22 cellular contexts compared by ENCODE assay signal in genomic region chr13:43298799-43299198, GRCh38.
DNase-seq lines count a peak whose midpoint lies in the region; ATAC-seq and TF ChIP-seq lines count a peak whose summit lies in the region.
"Had no signal": no experiment of that assay in that cellular context is flagged by ENCODE, and none has a peak within 500 bp of the region (broad histone marks: within the 10 kb centered on the region; RNA-seq: fewer than 3 reads in every experiment).

No MANE protein-coding gene starts in this region.

- ATAC-seq in HG03520 (IDR thresholded peaks at IDR 0.05; ENCODE audit: unreplicated experiment): no peak
- ATAC-seq: body of pancreas had no signal

- TF ChIP-seq CTCF in HEK293 (tag by site-specific recombination; IDR thresholded peaks at IDR 0.05) (no peak), RWPE1 (conservative IDR thresholded peaks at IDR 0.05; ENCODE audit: low read depth) (no peak), prostate gland (IDR thresholded peaks at IDR 0.05) (no peak), HFFc6 (IDR thresholded peaks at IDR 0.05) (no peak), ascending aorta (IDR thresholded peaks at IDR 0.05) (no peak)

- H3K27ac Mint-ChIP-seq in HFFc6: no peak overlapping the region
- H3K27ac Mint-ChIP-seq: B cell had no signal

- WGBS in prostate gland: 35% methylated on average over 2 of the region's 2 CpGs

- H3K4me1 ChIP-seq in HEK293 (ENCODE audit: control insufficient read depth, insufficient read depth, low read length) (peaks cover 6% of the 10 kb centered on the region; the same call in 1 of the 2 replicates), prostate gland (replicated peaks) (peaks cover 14% of the 10 kb centered on the region), ascending aorta (peaks cover 0 to 3% of the 10 kb centered on the region in 2 donors)
- H3K4me1 ChIP-seq: Caco-2, colonic mucosa had no signal

- H3K4me1 Mint-ChIP-seq in HFFc6 (ENCODE audit: low read depth): peaks cover 30% of the 10 kb centered on the region
- H3K4me1 Mint-ChIP-seq: B cell had no signal

- CTCF ChIA-PET in HEK293 (lab: Yijun Ruan, JAX) (no interaction called here), RWPE1 (lab: Yijun Ruan, JAX) (no interaction called here)

- H3K9me3 ChIP-seq in HEK293 (ENCODE audit: control insufficient read depth, insufficient read depth, low read depth, low read length) (no peaks in the 10 kb centered on the region), prostate gland (no peaks in the 10 kb centered on the region), ascending aorta (no peaks in the 10 kb centered on the region)
- H3K9me3 ChIP-seq: body of pancreas, Caco-2, colonic mucosa, thoracic aorta had no signal

- H3K36me3 Mint-ChIP-seq in HFFc6 (ENCODE audit: low read depth): no peaks in the 10 kb centered on the region

- DNase-seq in NCI-H146 (lab: John Stamatoyannopoulos, UW): peak; percentile 52
- no peak for DNase-seq in NCI-H146 treated with DMSO at 0.1 percent for 48 hours (lab: John Stamatoyannopoulos, UW; ENCODE audit: unreplicated experiment)
- peak; percentile 4 for DNase-seq in RWPE1 (ENCODE audit: low spot score)
- peak; percentile 29 for DNase-seq in prostate gland (ENCODE audit: low spot score)
- DNase-seq in HFFc6: no peak
- DNase-seq in ascending aorta (ENCODE audit: low spot score in 2 of 2): no peak
- DNase-seq: activated CD4-positive, alpha-beta T cell treated with anti-CD3 and anti-CD28 coated beads, Interleukin-2, amount 50 U/mL, for 4 hours; activated CD8-positive, alpha-beta memory T cell treated with anti-CD3 and anti-CD28 coated beads, Interleukin-2, amount 50 U/mL, for 4 hours; body of pancreas; Caco-2; colonic mucosa; mesenchymal stem cell; NCI-H1092 treated with DMSO at 0.1 percent for 48 hours; NCI-H2227 treated with DMSO at 0.1 percent for 48 hours; nucleus accumbens; RPMI8226; stimulated activated CD4-positive, alpha-beta T cell treated with anti-CD3 and anti-CD28 coated beads, Interleukin-4, amount 100 ng/mL, for 1 hour; stimulated activated naive CD4-positive, alpha-beta T cell treated with Interleukin-2 at 50 U/mL for 16 hours had no signal

- POLR2A ChIA-PET in HEK293 (lab: Yijun Ruan, JAX) (interaction anchor here (0.7 kb wide), 1 partner anchor 39 kb away, joined by 3 read pairs; no protein-coding TSS in a partner anchor), RWPE1 (lab: Yijun Ruan, JAX; ENCODE audit: low non-redundant PET) (no interaction called here)

- no peak overlapping the region for H3K4me3 ChIP-seq in HEK293 (ENCODE audit: low read depth, low read length)
- H3K4me3 ChIP-seq in prostate gland: no peak overlapping the region
- H3K4me3 ChIP-seq in ascending aorta: no peak overlapping the region
- H3K4me3 ChIP-seq: body of pancreas, colonic mucosa, thoracic aorta had no signal

- H3K36me3 ChIP-seq in HEK293 (ENCODE audit: control insufficient read depth in 2 of 2, insufficient read depth in 1 of 2, low read length in 2 of 2): no peaks in the 10 kb centered on the region
- no peaks in the 10 kb centered on the region for H3K36me3 ChIP-seq in prostate gland
- no peaks in the 10 kb centered on the region for H3K36me3 ChIP-seq in ascending aorta
- H3K36me3 ChIP-seq: colonic mucosa, thoracic aorta had no signal

- TF ChIP-seq POLR2A in prostate gland (IDR thresholded peaks at IDR 0.05): no peak

- H3K27me3 ChIP-seq in prostate gland (replicated peaks; ENCODE audit: insufficient read depth): no peaks in the 10 kb centered on the region
- no peaks in the 10 kb centered on the region for H3K27me3 ChIP-seq in ascending aorta
- H3K27me3 ChIP-seq: body of pancreas, colonic mucosa had no signal

- no peaks in the 10 kb centered on the region for H3K9me3 Mint-ChIP-seq in HFFc6

- H3K27me3 Mint-ChIP-seq in HFFc6 (ENCODE audit: insufficient read depth): peaks cover under 1% of the 10 kb centered on the region

- H3K4me3 Mint-ChIP-seq in HFFc6: no peak overlapping the region
- H3K4me3 Mint-ChIP-seq: B cell had no signal

- no peak overlapping the region for H3K27ac ChIP-seq in HEK293 (ENCODE audit: extremely low read depth, low read depth, low read length)
- H3K27ac ChIP-seq in RWPE1: no peak overlapping the region
- H3K27ac ChIP-seq in prostate gland: peak overlapping the region in 1 of 2 donors; percentile 28
- H3K27ac ChIP-seq in ascending aorta: no peak overlapping the region
- H3K27ac ChIP-seq: body of pancreas, colonic mucosa, thoracic aorta had no signal

- intact Hi-C loops in prostate gland (cut with DNase I) (no loop called here), ascending aorta (cut with DNase I) (no loop called here)

TF ChIP-seq in HEK293, 187 proteins besides CTCF, POLR2A, EP300 and RAD21:
- no peak for TF ChIP-seq ZXDB (tag by site-specific recombination; IDR thresholded peaks at IDR 0.05)
- TF ChIP-seq ZNF76 (tag by site-specific recombination; IDR thresholded peaks at IDR 0.05; ENCODE audit: borderline replicate concordance, low read depth): no peak
- peak; percentile 76 for TF ChIP-seq ZBTB44 (tag by site-specific recombination; IDR thresholded peaks at IDR 0.05)
- peak; percentile 16; the same call in 1 of the 2 replicates for TF ChIP-seq PRDM6 (tag by site-specific recombination; IDR thresholded peaks at IDR 0.05)
- 0 out of 2 replicates have a peak, but pooled peaks have one; percentile 33 for TF ChIP-seq ZNF18 (tag by site-specific recombination; IDR thresholded peaks at IDR 0.05)
- TF ChIP-seq ZNF354C (tag by site-specific recombination; IDR thresholded peaks at IDR 0.05; ENCODE audit: borderline replicate concordance, low read depth): no peak
- TF ChIP-seq OSR2 (tag by site-specific recombination; IDR thresholded peaks at IDR 0.05): peak; percentile 62
- TF ChIP-seq ZIC2 (tag by site-specific recombination; IDR thresholded peaks at IDR 0.05): peak; percentile 30; the same call in 1 of the 2 replicates
- TF ChIP-seq ZNF660 (tag by site-specific recombination; IDR thresholded peaks at IDR 0.05): no peak
- TF ChIP-seq HIC1 (tag by site-specific recombination; IDR thresholded peaks at IDR 0.05): no peak
- TF ChIP-seq SCRT2 (tag by site-specific recombination; IDR thresholded peaks at IDR 0.05): peak; percentile 54; the same call in 1 of the 2 replicates
- TF ChIP-seq GFI1B (tag by site-specific recombination; IDR thresholded peaks at IDR 0.05): peak; percentile 64; the same call in 1 of the 2 replicates

Comparison
In these comparisons a context has a peak if more than half of its experiments do, and no peak if none do; other contexts are left out.
1. DNase-seq: peak in NCI-H146 (single experiment), RWPE1 (single experiment) and prostate gland (single experiment); none in NCI-H146 treated with DMSO at 0.1 percent for 48 hours (single experiment), HFFc6 (single experiment) and ascending aorta (0 of 2).